In genomic region chr22:50674606-50675552, GRCh38 we compare ENCODE assay signal across 8 cellular contexts. TPM values are rescaled to one million over a fixed set of nuclear protein-coding genes. Genes with fewer than 3 reads are reported as not detected.
DNase-seq lines count a peak whose midpoint lies in the region; ATAC-seq and TF ChIP-seq lines count a peak whose summit lies in the region.

No MANE protein-coding gene starts in this region.

- no peaks in the 10 kb centered on the region for H3K36me3 Mint-ChIP-seq in T-helper 2 cell treated with Interferon-gamma antibody and Interleukin-4, amounts not matched to agents 5 μg/mL and 100 μg/mL, for 36 hours (ENCODE audit: low read depth)
- peaks cover 20% of the 10 kb centered on the region for H3K36me3 Mint-ChIP-seq in neural progenitor cell

- H3F3A ChIP-seq in neural progenitor cell (ENCODE audit: low read depth) = peaks cover 17% of the 10 kb centered on the region

- no peak overlapping the region for H3K27ac Mint-ChIP-seq in T-helper 2 cell treated with Interferon-gamma antibody and Interleukin-4, amounts not matched to agents 5 μg/mL and 100 μg/mL, for 36 hours
- H3K27ac Mint-ChIP-seq in neural progenitor cell = peak overlapping the region; percentile 27

- no peak for DNase-seq in AG04450 (ENCODE audit: low read depth, low spot score)
- DNase-seq in H7 = peak; percentile 99
- DNase-seq in T-helper 2 cell treated with Interferon-gamma antibody and Interleukin-4, amounts not matched to agents 5 μg/mL and 100 μg/mL, for 36 hours (ENCODE audit: low spot score) = no peak
- DNase-seq in neural progenitor cell (ENCODE audit: low spot score) = peak; percentile 86
- DNase-seq in midbrain (lab: John Stamatoyannopoulos, UW) = no peak

- no peaks in the 10 kb centered on the region for H3K9me3 Mint-ChIP-seq in T-helper 2 cell treated with Interferon-gamma antibody and Interleukin-4, amounts not matched to agents 5 μg/mL and 100 μg/mL, for 36 hours
- peaks cover 2% of the 10 kb centered on the region for H3K9me3 Mint-ChIP-seq in neural progenitor cell

- H3K9ac ChIP-seq in neural progenitor cell = no peak overlapping the region

- peak overlapping the region; percentile 96 for H3K4me2 ChIP-seq in neural progenitor cell

- H3K4me3 Mint-ChIP-seq in T-helper 2 cell treated with Interferon-gamma antibody and Interleukin-4, amounts not matched to agents 5 μg/mL and 100 μg/mL, for 36 hours = peak overlapping the region; percentile 18
- H3K4me3 Mint-ChIP-seq in neural progenitor cell = peak overlapping the region; percentile 89

- H3K27me3 ChIP-seq in AG04450 (ENCODE audit: control insufficient read depth, insufficient read depth, low read length) = peaks cover 46% of the 10 kb centered on the region
- peaks cover 36% of the 10 kb centered on the region for H3K27me3 ChIP-seq in H7 (ENCODE audit: control insufficient read depth, insufficient read depth, low read length)
- H3K27me3 ChIP-seq in neural progenitor cell = peaks cover 32% of the 10 kb centered on the region

- ATAC-seq in esophagus mucosa = peak; percentile 78
- no peak for ATAC-seq in HG03432 (IDR thresholded peaks at IDR 0.05; ENCODE audit: unreplicated experiment)
- ATAC-seq in HG03280 (IDR thresholded peaks at IDR 0.05; ENCODE audit: unreplicated experiment) = no peak

- H2AFZ ChIP-seq in neural progenitor cell (replicated peaks) = peak overlapping the region; percentile 94

- POLR2A ChIA-PET in AG04450 (lab: Yijun Ruan, JAX) = no interaction called here

- no peaks in the 10 kb centered on the region for H3K79me2 ChIP-seq in neural progenitor cell (ENCODE audit: low read depth)

- no peak overlapping the region for H3K27ac ChIP-seq in AG04450 (ENCODE audit: low read depth, low read length)
- H3K27ac ChIP-seq in neural progenitor cell = no peak overlapping the region

- H3K36me3 ChIP-seq in H7 (replicated peaks; ENCODE audit: control insufficient read depth, insufficient read depth, low read length) = no peaks in the 10 kb centered on the region
- no peaks in the 10 kb centered on the region for H3K36me3 ChIP-seq in neural progenitor cell

- H3K9me3 ChIP-seq in AG04450 (ENCODE audit: control insufficient read depth, insufficient read depth, low read length) (peaks cover 10% of the 10 kb centered on the region; the same call in 1 of the 2 replicates), neural progenitor cell (ENCODE audit: low read depth) (no peaks in the 10 kb centered on the region)

- peaks cover 6% of the 10 kb centered on the region for H3K4me1 ChIP-seq in neural progenitor cell

- peaks cover 10% of the 10 kb centered on the region for H4K20me1 ChIP-seq in neural progenitor cell (ENCODE audit: low read depth)

- TF ChIP-seq CTCF in AG04450 (IDR thresholded peaks at IDR 0.05; ENCODE audit: low read depth, low read length) = no peak
- TF ChIP-seq CTCF in neural progenitor cell (IDR thresholded peaks at IDR 0.05) = no peak

- H3K4me3 ChIP-seq in AG04450 (ENCODE audit: low read depth, low read length) = peak overlapping the region; percentile 27; the same call in 1 of the 2 replicates
- H3K4me3 ChIP-seq in H7 (ENCODE audit: insufficient read depth, low read depth, low read length) = peak overlapping the region; percentile 51
- H3K4me3 ChIP-seq in neural progenitor cell = peak overlapping the region; percentile 80

- CTCF ChIA-PET in AG04450 (lab: Charles Lee) = no interaction called here

- H3K4me1 Mint-ChIP-seq in T-helper 2 cell treated with Interferon-gamma antibody and Interleukin-4, amounts not matched to agents 5 μg/mL and 100 μg/mL, for 36 hours (ENCODE audit: low read depth) = peaks cover 2% of the 10 kb centered on the region
- H3K4me1 Mint-ChIP-seq in neural progenitor cell = peaks cover 37% of the 10 kb centered on the region

- peaks cover 46% of the 10 kb centered on the region for H3K27me3 Mint-ChIP-seq in T-helper 2 cell treated with Interferon-gamma antibody and Interleukin-4, amounts not matched to agents 5 μg/mL and 100 μg/mL, for 36 hours (ENCODE audit: low read depth)
- H3K27me3 Mint-ChIP-seq in neural progenitor cell (ENCODE audit: insufficient read depth, low read depth) = peaks cover 29% of the 10 kb centered on the region

RNA-seq across cellular contexts. Expression of gene SHANK3, which starts 2.3 kb away (rescaled TPM):
- 0.47 and 0.63 TPM in 2 replicates for polyA plus RNA-seq in AG04450 (2011; rRNA removed)
- 0.28 and 0.35 TPM in 2 replicates for polyA minus RNA-seq in AG04450 (2011; rRNA and poly(A)+ RNA removed)
- total RNA-seq in H7 (2014; rRNA removed; shearing (Covaris generic)) = 1.8 and 2.1 TPM in 2 replicates
- total RNA-seq in esophagus mucosa (5.9 TPM), neural progenitor cell (ENCODE audit: low replicate concordance) (0.65 and 3.6 TPM in 2 replicates)

RNA-seq across cellular contexts. Expression of gene ARSA, which starts 46.9 kb away (rescaled TPM):
- polyA plus RNA-seq in AG04450 (2011; rRNA removed) = 14.3 and 22.0 TPM in 2 replicates
- 6.4 and 7.4 TPM in 2 replicates for polyA minus RNA-seq in AG04450 (2011; rRNA and poly(A)+ RNA removed)
- total RNA-seq in H7 (2014; rRNA removed; shearing (Covaris generic)) = 9.5 and 11.3 TPM in 2 replicates
- total RNA-seq in esophagus mucosa (30.1 TPM), neural progenitor cell (ENCODE audit: low replicate concordance) (4.2 and 18.4 TPM in 2 replicates)

Comparison
In these comparisons a context has a peak if more than half of its experiments do, and no peak if none do; other contexts are left out.
1. DNase-seq: peak in H7 (single experiment) and neural progenitor cell (single experiment); none in AG04450 (single experiment), T-helper 2 cell treated with Interferon-gamma antibody and Interleukin-4, amounts not matched to agents 5 μg/mL and 100 μg/mL, for 36 hours (single experiment) and midbrain (single experiment).
2. H3K4me3 ChIP-seq: peak in every context shown above with its lines; median percentile 80 in neural progenitor cell; 51 in H7; 27 in AG04450.